ENCODE assay signal across 27 cellular contexts in the genomic region with DNA sequence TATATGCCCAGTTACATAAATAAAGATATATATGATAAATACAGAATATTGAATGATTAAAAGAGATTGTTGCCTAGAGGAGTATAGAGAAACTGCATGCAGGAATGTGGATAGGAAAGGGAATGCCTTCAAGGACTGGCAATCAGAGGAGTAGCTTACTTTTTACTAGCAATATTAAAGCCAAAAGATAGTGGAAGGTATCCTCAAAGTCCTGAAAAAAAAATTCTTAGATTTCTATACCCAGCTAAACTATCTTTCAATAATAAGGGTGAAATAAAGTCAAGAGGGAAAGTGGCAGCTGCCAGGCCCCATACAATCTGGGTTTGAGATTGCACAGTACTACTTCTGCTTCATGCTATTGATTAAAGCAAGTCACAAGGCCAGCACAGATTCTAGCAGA.
"Had no signal": no experiment of that assay in that cellular context is flagged by ENCODE, and none has a peak within 500 bp of the region (broad histone marks: within the 10 kb centered on the region; RNA-seq: fewer than 3 reads in every experiment).

No MANE protein-coding gene starts in this region.

- H3K4me3 ChIP-seq: stomach, suprapubic skin, testis, thoracic aorta, thyroid gland, tibial artery, tibial nerve, transverse colon, upper lobe of left lung, upper lobe of right lung, uterus, vagina had no signal

- H3K9me3 ChIP-seq: testis, thyroid gland, tibial artery, uterus, vagina had no signal

- H3K36me3 ChIP-seq: stomach, suprapubic skin, thoracic aorta, thyroid gland, tibial artery, tibial nerve, transverse colon, upper lobe of left lung, upper lobe of right lung, uterus, vagina had no signal

- DNase-seq: stimulated activated CD4-positive, alpha-beta T cell treated with anti-CD3 and anti-CD28 coated beads, Interleukin-2, amount 100 ng/mL, for 48 hours; stimulated activated CD4-positive, alpha-beta T cell treated with anti-CD3 and anti-CD28 coated beads, Interleukin-4, amount 100 ng/mL, for 1 hour; stimulated activated CD4-positive, alpha-beta T cell treated with anti-CD3 and anti-CD28 coated beads, Interleukin-4, amount 100 ng/mL, for 24 hours; stimulated activated CD4-positive, alpha-beta T cell treated with anti-CD3 and anti-CD28 coated beads, Interleukin-4, amount 100 ng/mL, for 4 hours; stimulated activated CD8-positive, alpha-beta memory T cell treated with anti-CD3 and anti-CD28 coated beads, Interleukin-4, amount 100 ng/mL, for 48 hours; stimulated activated naive B cell treated with anti-CD40 and anti-IgM and Interleukin-4, amounts not matched to agents 10 μg/mL and 1 μg/mL and 100 μg/mL, for 72 hours; stimulated activated naive CD4-positive, alpha-beta T cell; stimulated activated naive CD4-positive, alpha-beta T cell treated with Interleukin-2 at 50 U/mL for 16 hours; stimulated activated naive CD8-positive, alpha-beta T cell treated with anti-CD3 and anti-CD28 coated beads, Interleukin-15, amount 100 ng/mL, for 72 hours; stimulated activated naive CD8-positive, alpha-beta T cell treated with anti-CD3 and anti-CD28 coated beads, Interleukin-15, Interleukin-2, amounts not matched to agents 100 U/mL and 50 U/mL, for 24 hours; stomach; substantia nigra; testis; thyroid gland; tibial artery; transverse colon; trophoblast cell; upper lobe of left lung; upper lobe of right lung; uterus had no signal

- H3K4me1 ChIP-seq: suprapubic skin, testis, tibial artery, tibial nerve, transverse colon, upper lobe of left lung, upper lobe of right lung, uterus, vagina had no signal

- FAIRE-seq: urothelium cell line had no signal

- H3K27ac ChIP-seq: stomach, suprapubic skin, testis, thoracic aorta, thyroid gland, tibial artery, tibial nerve, transverse colon, upper lobe of left lung, upper lobe of right lung, uterus, vagina had no signal

- ATAC-seq: stimulated activated effector memory CD8-positive, alpha-beta T cell treated with anti-CD3 and anti-CD28 coated beads, Interleukin-12 subunit alpha, Interleukin-12 subunit beta, amount 100 ng/mL, for 72 hours; stimulated activated memory B cell treated with anti-CD40 and anti-IgM and Interleukin-4, amounts not matched to agents 10 μg/mL and 1 μg/mL and 100 μg/mL, for 72 hours; stimulated activated naive B cell treated with anti-CD40 and anti-IgM and Interleukin-4, amounts not matched to agents 10 μg/mL and 1 μg/mL and 100 μg/mL, for 72 hours; stimulated activated naive CD8-positive, alpha-beta T cell treated with anti-CD3 and anti-CD28 coated beads, Interleukin-15, amount 100 ng/mL, for 72 hours; stimulated activated naive CD8-positive, alpha-beta T cell treated with anti-CD3 and anti-CD28 coated beads, Interleukin-15, Interleukin-2, amounts not matched to agents 100 U/mL and 50 U/mL, for 24 hours; upper lobe of right lung had no signal

- H3K27me3 ChIP-seq: stomach, suprapubic skin, testis, thyroid gland, tibial artery, tibial nerve, transverse colon, upper lobe of left lung, upper lobe of right lung, uterus, vagina had no signal
